In genomic region chr2:120397362-120397811, GRCh38 we compare ENCODE assay signal across 14 cellular contexts. TPM values are rescaled to one million over a fixed set of nuclear protein-coding genes. Genes with fewer than 3 reads are reported as not detected.
DNase-seq lines count a peak whose midpoint lies in the region; ATAC-seq and TF ChIP-seq lines count a peak whose summit lies in the region.
"Had no signal": no experiment of that assay in that cellular context is flagged by ENCODE, and none has a peak within 500 bp of the region (broad histone marks: within the 10 kb centered on the region; RNA-seq: fewer than 3 reads in every experiment).

No MANE protein-coding gene starts in this region.

- H3K27ac Mint-ChIP-seq in CD14-positive monocyte: peak overlapping the region in 1 of 7 donors; percentile 50
- H3K27ac Mint-ChIP-seq in activated CD8-positive, alpha-beta T cell treated with anti-CD3 and anti-CD28 coated beads, Interleukin-2, amount 10 ng/mL, durations not matched to agents 7 days and 5 days: no peak overlapping the region
- H3K27ac Mint-ChIP-seq in activated naive CD4-positive, alpha-beta T cell treated with anti-CD3 and anti-CD28 coated beads for 36 hours: no peak overlapping the region

- no peak overlapping the region for H3K4me3 ChIP-seq in mucosa of descending colon

- POLR2A ChIA-PET in activated CD8-positive, alpha-beta T cell treated with anti-CD3 and anti-CD28 coated beads, Interleukin-2, amount 10 ng/mL, durations not matched to agents 7 days and 5 days (lab: Charles Lee): interaction anchor here (0.6 kb wide), 1 partner anchor 196 kb away, joined by 3 read pairs; no protein-coding TSS in a partner anchor

- intact Hi-C loops in CD14-positive monocyte (cut with micrococcal nuclease) (no loop called here), mucosa of descending colon (cut with DNase I, micrococcal nuclease) (no loop called here)
- intact Hi-C loops in activated naive CD4-positive, alpha-beta T cell treated with anti-CD3 and anti-CD28 coated beads for 36 hours (cut with micrococcal nuclease): no loop called here

- H3K27me3 Mint-ChIP-seq in CD14-positive monocyte (ENCODE audit: low read depth in 3 of 3): peaks cover 7 to 14% (median 8%) of the 10 kb centered on the region in 3 donors
- H3K27me3 Mint-ChIP-seq in activated CD8-positive, alpha-beta T cell treated with anti-CD3 and anti-CD28 coated beads, Interleukin-2, amount 10 ng/mL, durations not matched to agents 7 days and 5 days (ENCODE audit: low read depth): no peaks in the 10 kb centered on the region
- H3K27me3 Mint-ChIP-seq in activated naive CD4-positive, alpha-beta T cell treated with anti-CD3 and anti-CD28 coated beads for 36 hours (ENCODE audit: low read depth): peaks cover 11% of the 10 kb centered on the region

- H3K4me1 Mint-ChIP-seq in CD14-positive monocyte: no peaks in the 10 kb centered on the region
- no peaks in the 10 kb centered on the region for H3K4me1 Mint-ChIP-seq in activated CD8-positive, alpha-beta T cell treated with anti-CD3 and anti-CD28 coated beads, Interleukin-2, amount 10 ng/mL, durations not matched to agents 7 days and 5 days (ENCODE audit: low read depth)
- no peaks in the 10 kb centered on the region for H3K4me1 Mint-ChIP-seq in activated naive CD4-positive, alpha-beta T cell treated with anti-CD3 and anti-CD28 coated beads for 36 hours (ENCODE audit: low read depth)

- no peaks in the 10 kb centered on the region for H3K36me3 ChIP-seq in mucosa of descending colon (ENCODE audit: low read depth)

- DNase-seq in CD14-positive monocyte (ENCODE audit: low spot score) (peak; percentile 22), GM04503 (ENCODE audit: low read depth) (peak; percentile 47), T1000 (lab: John Stamatoyannopoulos, UW) (peak; percentile 54), mucosa of descending colon (no peak), NCI-H2107 (lab: John Stamatoyannopoulos, UW) (no peak), cortex of kidney (lab: John Stamatoyannopoulos, UW) (no peak)
- no peak for DNase-seq in activated CD8-positive, alpha-beta T cell treated with anti-CD3 and anti-CD28 coated beads, Interleukin-2, amount 10 ng/mL, durations not matched to agents 7 days and 5 days
- DNase-seq in activated naive CD4-positive, alpha-beta T cell treated with anti-CD3 and anti-CD28 coated beads for 36 hours: no peak
- DNase-seq: caudate nucleus, COR-L47, erythroblast, midbrain, NCI-H524 treated with DMSO at 0.1 percent for 48 hours, SIG-M5 had no signal

- peaks cover 0 to 3% (median 0%) of the 10 kb centered on the region in 7 donors for H3K9me3 Mint-ChIP-seq in CD14-positive monocyte
- no peaks in the 10 kb centered on the region for H3K9me3 Mint-ChIP-seq in activated CD8-positive, alpha-beta T cell treated with anti-CD3 and anti-CD28 coated beads, Interleukin-2, amount 10 ng/mL, durations not matched to agents 7 days and 5 days (ENCODE audit: insufficient read depth)
- no peaks in the 10 kb centered on the region for H3K9me3 Mint-ChIP-seq in activated naive CD4-positive, alpha-beta T cell treated with anti-CD3 and anti-CD28 coated beads for 36 hours

- CTCF ChIA-PET in activated CD8-positive, alpha-beta T cell treated with anti-CD3 and anti-CD28 coated beads, Interleukin-2, amount 10 ng/mL, durations not matched to agents 7 days and 5 days (lab: Charles Lee): no interaction called here
- CTCF ChIA-PET in activated naive CD4-positive, alpha-beta T cell treated with anti-CD3 and anti-CD28 coated beads for 36 hours (lab: Charles Lee): interaction anchor here (1.1 kb wide), 1 partner anchor 44 kb away, joined by 4 read pairs; no protein-coding TSS in a partner anchor

- H3K9me3 ChIP-seq in mucosa of descending colon: no peaks in the 10 kb centered on the region

- H3K36me3 Mint-ChIP-seq in CD14-positive monocyte: no peaks in the 10 kb centered on the region
- no peaks in the 10 kb centered on the region for H3K36me3 Mint-ChIP-seq in activated CD8-positive, alpha-beta T cell treated with anti-CD3 and anti-CD28 coated beads, Interleukin-2, amount 10 ng/mL, durations not matched to agents 7 days and 5 days (ENCODE audit: low read depth)
- H3K36me3 Mint-ChIP-seq in activated naive CD4-positive, alpha-beta T cell treated with anti-CD3 and anti-CD28 coated beads for 36 hours (ENCODE audit: low read depth): no peaks in the 10 kb centered on the region

- TF ChIP-seq CTCF in CD14-positive monocyte (IDR thresholded peaks at IDR 0.05): no peak
- no peak for TF ChIP-seq CTCF in mucosa of descending colon (IDR thresholded peaks at IDR 0.05)

- no peak overlapping the region for H3K4me3 Mint-ChIP-seq in CD14-positive monocyte
- H3K4me3 Mint-ChIP-seq in activated CD8-positive, alpha-beta T cell treated with anti-CD3 and anti-CD28 coated beads, Interleukin-2, amount 10 ng/mL, durations not matched to agents 7 days and 5 days: no peak overlapping the region
- no peak overlapping the region for H3K4me3 Mint-ChIP-seq in activated naive CD4-positive, alpha-beta T cell treated with anti-CD3 and anti-CD28 coated beads for 36 hours

- no peaks in the 10 kb centered on the region for H3K4me1 ChIP-seq in mucosa of descending colon (ENCODE audit: low read depth)

- peak; percentile 14 for ATAC-seq in mucosa of descending colon
- no peak for ATAC-seq in activated CD8-positive, alpha-beta T cell treated with anti-CD3 and anti-CD28 coated beads, Interleukin-2, amount 10 ng/mL, durations not matched to agents 7 days and 5 days

RNA-seq across cellular contexts. Expression of gene INHBB, which starts 51.5 kb away (rescaled TPM):
- polyA plus RNA-seq in CD14-positive monocyte: not detected
- under 1 TPM; 0.10 to 0.92 (median 0.29) TPM for total RNA-seq in mucosa of descending colon
- total RNA-seq in activated CD8-positive, alpha-beta T cell treated with anti-CD3 and anti-CD28 coated beads, Interleukin-2, amount 10 ng/mL, durations not matched to agents 7 days and 5 days: not detected
- not detected for total RNA-seq in activated naive CD4-positive, alpha-beta T cell treated with anti-CD3 and anti-CD28 coated beads for 36 hours

Comparison
In these comparisons a context has a peak if more than half of its experiments do, and no peak if none do; other contexts are left out.
1. DNase-seq: peak in CD14-positive monocyte (single experiment), GM04503 (single experiment) and T1000 (single experiment); none in mucosa of descending colon (0 of 3), NCI-H2107 (single experiment), cortex of kidney (single experiment), activated CD8-positive, alpha-beta T cell treated with anti-CD3 and anti-CD28 coated beads, Interleukin-2, amount 10 ng/mL, durations not matched to agents 7 days and 5 days (single experiment) and activated naive CD4-positive, alpha-beta T cell treated with anti-CD3 and anti-CD28 coated beads for 36 hours (single experiment).